ENCODE assay signal across 8 cellular contexts in the genomic region with DNA sequence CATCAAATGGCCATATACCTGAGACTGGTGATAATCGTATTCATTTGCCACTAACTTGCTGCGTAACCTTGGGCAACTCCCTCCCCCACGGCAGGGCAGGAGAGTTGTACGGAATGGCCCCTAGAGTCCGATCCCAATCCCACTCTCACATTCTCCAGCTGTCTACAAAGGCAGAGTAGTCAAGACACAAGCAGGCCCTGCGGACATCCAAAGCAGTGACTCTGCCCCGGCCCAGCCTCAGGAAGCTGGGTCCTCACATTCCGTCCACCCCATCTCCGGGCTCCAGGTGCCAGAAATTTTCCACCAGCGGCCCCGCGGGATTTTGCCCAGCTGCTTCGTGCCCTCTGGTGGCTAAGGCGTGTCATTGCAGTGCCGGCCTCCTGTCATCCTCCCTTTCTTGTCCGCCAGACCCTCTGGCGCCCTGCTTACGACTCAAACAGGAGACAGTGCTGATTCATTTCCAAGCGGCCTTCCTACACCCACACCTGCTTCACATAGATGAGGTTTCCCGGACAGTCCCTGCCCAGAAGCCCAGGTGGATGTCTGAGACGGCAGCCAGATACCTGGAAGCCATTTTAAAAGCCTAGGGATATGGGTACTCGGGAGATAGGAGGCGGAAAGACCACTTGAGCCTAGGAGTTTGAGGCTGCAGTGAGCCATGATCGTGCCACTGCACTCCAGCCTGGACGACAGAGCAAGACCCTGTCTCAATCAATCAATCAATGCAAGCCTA.
DNase-seq lines count a peak whose midpoint lies in the region; ATAC-seq lines count a peak whose summit lies in the region.

No MANE protein-coding gene starts in this region.

- DNase-seq in AG08395 (ENCODE audit: low spot score) (peak; percentile 90), HCEC 1CT (peak; percentile 78), NCI-H510A (lab: John Stamatoyannopoulos, UW) (peak; percentile 70), left kidney (ENCODE audit: low read depth, low spot score) (peak; percentile 96)
- DNase-seq in activated CD4-positive, alpha-beta T cell treated with anti-CD3 and anti-CD28 coated beads for 48 hours = peak; percentile 92
- DNase-seq in stimulated activated CD4-positive, alpha-beta T cell treated with anti-CD3 and anti-CD28 coated beads, Interleukin-1b, Interleukin-23, amount 100 ng/mL, for 4 hours (ENCODE audit: low read depth in 2 of 2) = peak; percentile 74 to 81

- no peak for ATAC-seq in GM18519 (IDR thresholded peaks at IDR 0.05; ENCODE audit: low FRiP score, unreplicated experiment)

- H3K27ac ChIP-seq in cingulate gyrus (ENCODE audit: low read depth, low read length) = peak overlapping the region; percentile 13
